8 cellular contexts compared by ENCODE assay signal in the genomic region with DNA sequence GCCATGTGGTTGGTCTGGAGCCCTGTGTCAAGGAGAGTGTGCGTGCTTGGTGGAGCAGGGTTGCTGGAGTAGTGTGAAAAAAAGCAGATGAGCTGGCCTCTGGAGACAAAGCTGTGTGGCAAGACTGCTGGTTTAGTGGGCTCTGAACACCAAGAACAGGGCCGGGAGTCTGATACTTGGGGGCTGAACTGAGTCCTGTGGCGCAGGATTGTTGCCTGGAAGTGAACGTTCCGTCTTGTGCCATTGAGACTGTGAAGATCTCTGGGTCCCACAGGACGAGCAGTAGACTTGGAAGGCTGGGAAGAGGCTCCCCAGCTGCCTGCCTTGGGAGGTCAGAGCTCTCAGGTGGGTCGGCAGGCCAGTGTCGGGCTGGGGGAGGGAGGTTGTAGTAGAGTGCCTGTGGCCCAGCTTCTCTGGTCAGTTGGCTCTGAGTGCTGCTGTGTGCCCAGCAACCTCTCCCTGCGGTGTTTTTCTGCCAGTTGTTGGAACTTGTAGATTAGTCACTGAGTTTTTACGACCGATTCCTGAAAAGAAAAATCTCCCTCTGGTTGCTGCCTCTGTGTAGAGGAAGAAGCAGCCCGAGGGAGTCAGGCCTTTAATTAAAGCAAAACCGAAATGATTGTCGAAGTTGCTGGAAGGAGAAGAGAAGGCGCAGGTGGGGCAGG. TPM values are rescaled to one million over a fixed set of nuclear protein-coding genes. Genes with fewer than 3 reads are reported as not detected.
A peak's percentile ranks its signal among the peaks of the same experiment; 100 is the strongest.
DNase-seq lines count a peak whose midpoint lies in the region; ATAC-seq, FAIRE-seq and TF ChIP-seq lines count a peak whose summit lies in the region.
"Not testable (repeated sequence)": the region's sequence is repeated elsewhere in the genome, so short reads cannot be mapped to it uniquely, and the experiment has no call there.
"Had no signal": no experiment of that assay in that cellular context is flagged by ENCODE, and none has a peak within 500 bp of the region (broad histone marks: within the 10 kb centered on the region; RNA-seq: fewer than 3 reads in every experiment).

No MANE protein-coding gene starts in this region.

- not testable (repeated sequence) for TF ChIP-seq RAD21 in HepG2 (CRISPR knock-in tag; IDR thresholded peaks at IDR 0.05)

- CTCF ChIA-PET in Calu3 (lab: Charles Lee); PC-3 (lab: Charles Lee); HepG2 (lab: Yijun Ruan, JAX; ENCODE audit: low intra/inter-chr PET ratio, low total read pairs): not testable (repeated sequence)

- not testable (repeated sequence) for TF ChIP-seq CTCF in Calu3 (IDR thresholded peaks at IDR 0.05; ENCODE audit: unreplicated experiment); PC-3 (conservative IDR thresholded peaks at IDR 0.05; ENCODE audit: low read depth, low read length); astrocyte (IDR thresholded peaks at IDR 0.05; ENCODE audit: insufficient read depth, low read depth, low read length); fibroblast of the aortic adventitia (IDR thresholded peaks at IDR 0.05; ENCODE audit: insufficient read depth, low read length); HepG2 (CRISPR knock-in tag; IDR thresholded peaks at IDR 0.05)

- not testable (repeated sequence) for H3K79me2 ChIP-seq in PC-3 (ENCODE audit: low read length); astrocyte (ENCODE audit: insufficient read depth, low read length); HepG2 (ENCODE audit: insufficient read depth, low read length)

- not testable (repeated sequence) for H3K27ac Mint-ChIP-seq in Calu3 (ENCODE audit: unreplicated experiment); astrocyte (ENCODE audit: unreplicated experiment)

- not testable (repeated sequence) for H2AFZ ChIP-seq in PC-3 (ENCODE audit: low read length); astrocyte (ENCODE audit: low read depth, low read length); HepG2 (ENCODE audit: low read length)

- H4K20me1 ChIP-seq in PC-3 (ENCODE audit: low read length); astrocyte (ENCODE audit: insufficient read depth, low read length); HepG2 (ENCODE audit: insufficient read depth, low read length): not testable (repeated sequence)

- not testable (repeated sequence) for H3F3A ChIP-seq in PC-3 (ENCODE audit: low read length, unreplicated experiment)

- not testable (repeated sequence) for H3K9me3 Mint-ChIP-seq in Calu3 (ENCODE audit: low read depth, unreplicated experiment); astrocyte (ENCODE audit: unreplicated experiment)

- not testable (repeated sequence) for H3K9ac ChIP-seq in PC-3 (ENCODE audit: low read length); astrocyte (ENCODE audit: low read length)
- 0 out of 2 replicates have a peak overlapping the region, but pooled peaks have one; percentile 39 for H3K9ac ChIP-seq in HepG2 (ENCODE audit: insufficient read depth, low read depth, low read length)

- H3K4me2 ChIP-seq in PC-3 (ENCODE audit: low read length) (peak overlapping the region; percentile 49; the same call in 1 of the 2 replicates), astrocyte (ENCODE audit: low read length) (peak overlapping the region; percentile 44), HepG2 (ENCODE audit: low read depth, low read length) (peak overlapping the region; percentile 65; the same call in 1 of the 2 replicates)

- 10% methylated on average over 3 of the region's 15 CpGs for WGBS in HepG2 (ENCODE audit: low lambda C conversion rate)

- not testable (repeated sequence) for H3K27me3 ChIP-seq in PC-3 (ENCODE audit: low read length); astrocyte (ENCODE audit: insufficient read depth, low read length); HepG2 (ENCODE audit: control insufficient read depth in 1 of 2, insufficient read depth in 2 of 2, low read length in 2 of 2)

- POLR2A ChIA-PET in PC-3 (lab: Charles Lee; ENCODE audit: unreplicated experiment); HepG2 (lab: Yijun Ruan, JAX): not testable (repeated sequence)

- H3K4me1 ChIP-seq in PC-3 (ENCODE audit: insufficient read depth, low read length); astrocyte (ENCODE audit: insufficient read depth, low read length); HepG2 (ENCODE audit: insufficient read depth, low read length): not testable (repeated sequence)

- in situ Hi-C loops in HepG2 (cut with HindIII; ENCODE audit: extremely low pct_ligation_motif_present, low pct_unique_long_range_greater_than_20kb): not testable (repeated sequence)

- FAIRE-seq in astrocyte (lab: Jason Lieb, UNC); HepG2 (lab: Jason Lieb, UNC): not testable (repeated sequence)

- not testable (repeated sequence) for H3K4me1 Mint-ChIP-seq in Calu3 (ENCODE audit: low read depth, unreplicated experiment); astrocyte (ENCODE audit: low read depth, unreplicated experiment)

- not testable (repeated sequence) for H3K4me3 Mint-ChIP-seq in Calu3 (ENCODE audit: low read depth, unreplicated experiment); astrocyte (ENCODE audit: unreplicated experiment)

- H3K27ac ChIP-seq in PC-3 (ENCODE audit: low read length); astrocyte (ENCODE audit: low read depth, low read length); HepG2 (ENCODE audit: extremely low read length, insufficient read depth, low read length): not testable (repeated sequence)

- not testable (repeated sequence) for H3K36me3 Mint-ChIP-seq in Calu3 (ENCODE audit: insufficient read depth, unreplicated experiment); astrocyte (ENCODE audit: low read depth, unreplicated experiment)

- not testable (repeated sequence) for H3K36me3 ChIP-seq in PC-3 (ENCODE audit: low read depth, low read length); astrocyte (ENCODE audit: insufficient read depth, low read length); HepG2 (replicated peaks in 1 of 2; ENCODE audit: control insufficient read depth in 1 of 2, insufficient read depth in 2 of 2, low read length in 2 of 2)

- not testable (repeated sequence) for H3K4me3 ChIP-seq in PC-3 (ENCODE audit: low read length); astrocyte (ENCODE audit: insufficient read depth, low read depth, low read length)
- H3K4me3 ChIP-seq in fibroblast of the aortic adventitia (ENCODE audit: low read depth, low read length): peak overlapping the region; percentile 28
- H3K4me3 ChIP-seq in HepG2 (replicated peaks in 1 of 3; ENCODE audit: insufficient read depth in 1 of 3, low read depth in 2 of 3, low read length in 3 of 3): peak overlapping the region in 2 of 3 experiments; percentile 39 to 52; a peak in 4 of 6 replicates

- not testable (repeated sequence) for H3K9me3 ChIP-seq in PC-3 (ENCODE audit: low read length); astrocyte (ENCODE audit: insufficient read depth, low read depth, low read length); HepG2 (ENCODE audit: low read length)

- not testable (repeated sequence) for H3K27me3 Mint-ChIP-seq in Calu3 (ENCODE audit: unreplicated experiment); astrocyte (ENCODE audit: low read depth, unreplicated experiment)

- not testable (repeated sequence) for TF ChIP-seq POLR2A in HepG2 (IDR thresholded peaks at IDR 0.05; ENCODE audit: insufficient read depth in 1 of 2, low read depth in 2 of 2, low read length in 2 of 2)

- not testable (repeated sequence) for H3K9me2 ChIP-seq in PC-3 (replicated peaks; ENCODE audit: low read length)

- BruUV-seq in Calu3 (replicated peaks; lab: Mats Ljungman, UMichigan): TSS peak; percentile 82
- not testable (repeated sequence) for BruUV-seq in PC-3 (replicated peaks; lab: Mats Ljungman, UMichigan)
- BruUV-seq in HepG2 (replicated peaks; lab: Mats Ljungman, UMichigan): TSS peak; percentile 78

- not testable (repeated sequence) for TF ChIP-seq EP300 in HepG2 (IDR thresholded peaks at IDR 0.05; ENCODE audit: low read depth in 2 of 2, low read length in 2 of 2); HepG2 (CRISPR knock-in tag; IDR thresholded peaks at IDR 0.05; ENCODE audit: borderline replicate concordance)

- DNase-seq in Calu3; PC-3; astrocyte (ENCODE audit: low read depth); fibroblast of the aortic adventitia (ENCODE audit: low read depth); HepG2 (ENCODE audit: low spot score): not testable (repeated sequence)
- DNase-seq in posterior vena cava (ENCODE audit: low spot score) (peak; percentile 66), ureter (ENCODE audit: low spot score) (peak; percentile 36)

- peak; percentile 60 for ATAC-seq in PC-3
- peak; percentile 1; the same call in 1 of the 3 replicates for ATAC-seq in HepG2

- intact Hi-C loops in Calu3 (cut with micrococcal nuclease; ENCODE audit: unreplicated experiment); PC-3 (cut with micrococcal nuclease); HepG2 (cut with micrococcal nuclease; ENCODE audit: unreplicated experiment); posterior vena cava (cut with DNase I): not testable (repeated sequence)

RNA-seq across cellular contexts. Expression of gene HIC2, which starts 1.9 kb away (rescaled TPM):
- total RNA-seq in Calu3 (2022) (7.7 and 8.2 TPM in 2 replicates), PC-3 (2014; rRNA removed) (3.5 and 4.8 TPM in 2 replicates), astrocyte (20.2 and 21.4 TPM in 2 replicates), fibroblast of the aortic adventitia (ENCODE audit: low replicate concordance) (2.0 and 3.3 TPM in 2 replicates), HepG2 (2016; rRNA removed; fragmentation: Illumina TruSeq; extraction: Trizol) (11.6 and 13.7 TPM in 2 replicates), posterior vena cava (1 to 10 TPM; 3.3 to 3.8 TPM), ureter (4.0 TPM)
- total RNA-seq in HepG2 (2016; cell fraction: cytosol; rRNA removed; fragmentation: Illumina TruSeq; extraction: Trizol; ENCODE audit: low read depth): 1.2 and 1.5 TPM in 2 replicates
- total RNA-seq in HepG2 (2016; cell fraction: insoluble cytoplasmic fraction; rRNA removed; fragmentation: Illumina TruSeq; extraction: Trizol): 9.7 and 13.2 TPM in 2 replicates
- total RNA-seq in HepG2 (2016; cell fraction: membrane; rRNA removed; fragmentation: Illumina TruSeq; extraction: Trizol): 4.6 and 5.2 TPM in 2 replicates
- 10.7 and 10.9 TPM in 2 replicates for total RNA-seq in HepG2 (2016; cell fraction: nucleus; rRNA removed; fragmentation: Illumina TruSeq; extraction: Trizol)
- polyA plus RNA-seq in HepG2 (2011; rRNA removed): 5.0 and 6.1 TPM in 2 replicates
- polyA plus RNA-seq in HepG2 (2011; cell fraction: cytosol; rRNA removed): 4.6 and 4.8 TPM in 2 replicates
- polyA plus RNA-seq in HepG2 (2011; cell fraction: nucleus; rRNA removed): 14.6 and 16.6 TPM in 2 replicates
- 12.6 and 12.9 TPM in 2 replicates for polyA plus RNA-seq in HepG2 (2012)
- 0.53 and 0.58 TPM in 2 replicates for polyA plus RNA-seq in HepG2 (2016; cell fraction: cytosol; fragmentation: Illumina TruSeq; extraction: Trizol; ENCODE audit: low read depth)
- 7.8 and 10.0 TPM in 2 replicates for polyA plus RNA-seq in HepG2 (2016; cell fraction: insoluble cytoplasmic fraction; fragmentation: Illumina TruSeq; extraction: Trizol; ENCODE audit: low read depth)
- polyA plus RNA-seq in HepG2 (2016; cell fraction: membrane; fragmentation: Illumina TruSeq; extraction: Trizol; ENCODE audit: low read depth): 1.8 and 2.0 TPM in 2 replicates
- polyA plus RNA-seq in HepG2 (2016; cell fraction: nucleus; fragmentation: Illumina TruSeq; extraction: Trizol; ENCODE audit: insufficient read depth, low read depth): 14.3 and 15.7 TPM in 2 replicates
- 2.3 and 19.9 TPM in 2 replicates for polyA minus RNA-seq in HepG2 (2011; rRNA and poly(A)+ RNA removed; ENCODE audit: low replicate concordance)
- polyA minus RNA-seq in HepG2 (2011; cell fraction: cytosol; rRNA and poly(A)+ RNA removed): 7.5 and 8.9 TPM in 2 replicates
- polyA minus RNA-seq in HepG2 (2011; cell fraction: nucleus; rRNA and poly(A)+ RNA removed): 10.9 and 11.6 TPM in 2 replicates

RNA-seq across cellular contexts. Expression of gene RIMBP3B, which starts 35.6 kb away (rescaled TPM):
- total RNA-seq in Calu3 (2022) (0.17 TPM in 1 of 2 replicates, not detected in the other), PC-3 (2014; rRNA removed) (0.06 TPM in 1 of 2 replicates, not detected in the other), astrocyte (0.12 and 0.16 TPM in 2 replicates), fibroblast of the aortic adventitia (ENCODE audit: low replicate concordance) (0.09 TPM in 1 of 2 replicates, not detected in the other), HepG2 (2016; rRNA removed; fragmentation: Illumina TruSeq; extraction: Trizol) (not detected in 2 replicates), posterior vena cava (under 1 TPM; 0.19 to 0.42 TPM), ureter (not detected)
- total RNA-seq in HepG2 (2016; cell fraction: cytosol; rRNA removed; fragmentation: Illumina TruSeq; extraction: Trizol; ENCODE audit: low read depth): not detected in 2 replicates
- total RNA-seq in HepG2 (2016; cell fraction: insoluble cytoplasmic fraction; rRNA removed; fragmentation: Illumina TruSeq; extraction: Trizol): 0.06 and 0.09 TPM in 2 replicates
- total RNA-seq in HepG2 (2016; cell fraction: membrane; rRNA removed; fragmentation: Illumina TruSeq; extraction: Trizol): not detected in 2 replicates
- not detected in 2 replicates for total RNA-seq in HepG2 (2016; cell fraction: nucleus; rRNA removed; fragmentation: Illumina TruSeq; extraction: Trizol)
- not detected in 2 replicates for polyA plus RNA-seq in HepG2 (2011; rRNA removed)
- not detected in 2 replicates for polyA plus RNA-seq in HepG2 (2011; cell fraction: cytosol; rRNA removed)
- polyA plus RNA-seq in HepG2 (2011; cell fraction: nucleus; rRNA removed): not detected in 2 replicates
- 0.04 TPM in 1 of 2 replicates, not detected in the other for polyA plus RNA-seq in HepG2 (2012)
- polyA plus RNA-seq in HepG2 (2016; cell fraction: cytosol; fragmentation: Illumina TruSeq; extraction: Trizol; ENCODE audit: low read depth): not detected in 2 replicates
- 0.21 TPM in 1 of 2 replicates, not detected in the other for polyA plus RNA-seq in HepG2 (2016; cell fraction: insoluble cytoplasmic fraction; fragmentation: Illumina TruSeq; extraction: Trizol; ENCODE audit: low read depth)
- not detected in 2 replicates for polyA plus RNA-seq in HepG2 (2016; cell fraction: membrane; fragmentation: Illumina TruSeq; extraction: Trizol; ENCODE audit: low read depth)
- not detected in 2 replicates for polyA plus RNA-seq in HepG2 (2016; cell fraction: nucleus; fragmentation: Illumina TruSeq; extraction: Trizol; ENCODE audit: insufficient read depth, low read depth)
- polyA minus RNA-seq in HepG2 (2011; rRNA and poly(A)+ RNA removed; ENCODE audit: low replicate concordance): 0.12 TPM in 1 of 2 replicates, not detected in the other
- not detected in 2 replicates for polyA minus RNA-seq in HepG2 (2011; cell fraction: cytosol; rRNA and poly(A)+ RNA removed)
- not detected in 2 replicates for polyA minus RNA-seq in HepG2 (2011; cell fraction: nucleus; rRNA and poly(A)+ RNA removed)
- total RNA-seq: Right ventricle myocardium superior had no signal

RNA-seq across cellular contexts. Expression of gene TMEM191C, which starts 48.1 kb away (rescaled TPM):
- total RNA-seq in Calu3 (2022): 2.2 and 2.6 TPM in 2 replicates
- 6.4 and 6.7 TPM in 2 replicates for total RNA-seq in PC-3 (2014; rRNA removed)
- total RNA-seq in astrocyte: 2.8 and 3.4 TPM in 2 replicates
- total RNA-seq in fibroblast of the aortic adventitia (ENCODE audit: low replicate concordance): 0.08 and 0.45 TPM in 2 replicates
- 1.2 and 2.9 TPM in 2 replicates for total RNA-seq in HepG2 (2016; rRNA removed; fragmentation: Illumina TruSeq; extraction: Trizol)
- total RNA-seq in HepG2 (2016; cell fraction: cytosol; rRNA removed; fragmentation: Illumina TruSeq; extraction: Trizol; ENCODE audit: low read depth): 1.9 and 4.2 TPM in 2 replicates
- 0.85 and 0.91 TPM in 2 replicates for total RNA-seq in HepG2 (2016; cell fraction: insoluble cytoplasmic fraction; rRNA removed; fragmentation: Illumina TruSeq; extraction: Trizol)
- total RNA-seq in HepG2 (2016; cell fraction: membrane; rRNA removed; fragmentation: Illumina TruSeq; extraction: Trizol): 1.3 and 1.9 TPM in 2 replicates
- total RNA-seq in HepG2 (2016; cell fraction: nucleus; rRNA removed; fragmentation: Illumina TruSeq; extraction: Trizol): 1.6 TPM in 2 replicates
- polyA plus RNA-seq in HepG2 (2011; rRNA removed): 2.9 and 3.3 TPM in 2 replicates
- polyA plus RNA-seq in HepG2 (2011; cell fraction: cytosol; rRNA removed): 3.1 and 4.1 TPM in 2 replicates
- polyA plus RNA-seq in HepG2 (2011; cell fraction: nucleus; rRNA removed): 19.1 and 20.7 TPM in 2 replicates
- polyA plus RNA-seq in HepG2 (2012): 1.2 and 1.3 TPM in 2 replicates
- polyA plus RNA-seq in HepG2 (2016; cell fraction: cytosol; fragmentation: Illumina TruSeq; extraction: Trizol; ENCODE audit: low read depth): 0.45 and 0.86 TPM in 2 replicates
- polyA plus RNA-seq in HepG2 (2016; cell fraction: insoluble cytoplasmic fraction; fragmentation: Illumina TruSeq; extraction: Trizol; ENCODE audit: low read depth): 0.90 and 1.4 TPM in 2 replicates
- 0.54 and 0.72 TPM in 2 replicates for polyA plus RNA-seq in HepG2 (2016; cell fraction: membrane; fragmentation: Illumina TruSeq; extraction: Trizol; ENCODE audit: low read depth)
- polyA plus RNA-seq in HepG2 (2016; cell fraction: nucleus; fragmentation: Illumina TruSeq; extraction: Trizol; ENCODE audit: insufficient read depth, low read depth): 3.6 and 4.2 TPM in 2 replicates
- polyA minus RNA-seq in HepG2 (2011; rRNA and poly(A)+ RNA removed; ENCODE audit: low replicate concordance): 1.1 and 3.0 TPM in 2 replicates
- 1.3 and 2.4 TPM in 2 replicates for polyA minus RNA-seq in HepG2 (2011; cell fraction: cytosol; rRNA and poly(A)+ RNA removed)
- 2.2 and 4.0 TPM in 2 replicates for polyA minus RNA-seq in HepG2 (2011; cell fraction: nucleus; rRNA and poly(A)+ RNA removed)
- total RNA-seq in posterior vena cava: under 1 TPM; 0.51 to 0.81 TPM
- total RNA-seq in ureter: 0.31 TPM
